Comparison of ENCODE assay signal across 24 cellular contexts in genomic region chr20:15582146-15582776, GRCh38.
"Had no signal": no experiment of that assay in that cellular context is flagged by ENCODE, and none has a peak within 500 bp of the region (broad histone marks: within the 10 kb centered on the region; RNA-seq: fewer than 3 reads in every experiment).

No MANE protein-coding gene starts in this region.

- H3K4me1 Mint-ChIP-seq: activated naive CD8-positive, alpha-beta T cell treated with anti-CD3 and anti-CD28 coated beads, Interleukin-2, amount 10 ng/mL, durations not matched to agents 7 days and 5 days; central memory CD8-positive, alpha-beta T cell; natural killer cell; stimulated activated memory B cell treated with anti-CD40 and anti-IgM and Interleukin-4, amounts not matched to agents 10 μg/mL and 1 μg/mL and 100 μg/mL, for 72 hours had no signal

- ATAC-seq: activated CD8-positive, alpha-beta T cell treated with anti-CD3 and anti-CD28 coated beads for 36 hours; gastroesophageal sphincter; heart left ventricle; natural killer cell; pancreas; stimulated activated memory B cell treated with anti-CD40 and anti-IgM and Interleukin-4, amounts not matched to agents 10 μg/mL and 1 μg/mL and 100 μg/mL, for 72 hours had no signal

- H3K27me3 Mint-ChIP-seq: activated CD8-positive, alpha-beta T cell treated with anti-CD3 and anti-CD28 coated beads for 36 hours; activated naive CD8-positive, alpha-beta T cell treated with anti-CD3 and anti-CD28 coated beads, Interleukin-2, amount 10 ng/mL, durations not matched to agents 7 days and 5 days; central memory CD8-positive, alpha-beta T cell had no signal

- H3K9me3 Mint-ChIP-seq: activated naive CD8-positive, alpha-beta T cell treated with anti-CD3 and anti-CD28 coated beads, Interleukin-2, amount 10 ng/mL, durations not matched to agents 7 days and 5 days; stimulated activated memory B cell treated with anti-CD40 and anti-IgM and Interleukin-4, amounts not matched to agents 10 μg/mL and 1 μg/mL and 100 μg/mL, for 72 hours had no signal

- H3K9me3 ChIP-seq: gastroesophageal sphincter, heart left ventricle, pancreas, sigmoid colon, spleen, thoracic aorta, upper lobe of left lung had no signal

- H3K27me3 ChIP-seq: brain microvascular endothelial cell, gastroesophageal sphincter, heart left ventricle, pancreas, sigmoid colon, spleen, upper lobe of left lung had no signal

- H3K36me3 Mint-ChIP-seq: activated naive CD8-positive, alpha-beta T cell treated with anti-CD3 and anti-CD28 coated beads, Interleukin-2, amount 10 ng/mL, durations not matched to agents 7 days and 5 days; natural killer cell; stimulated activated memory B cell treated with anti-CD40 and anti-IgM and Interleukin-4, amounts not matched to agents 10 μg/mL and 1 μg/mL and 100 μg/mL, for 72 hours had no signal

- H3K4me3 Mint-ChIP-seq: activated CD8-positive, alpha-beta T cell treated with anti-CD3 and anti-CD28 coated beads for 36 hours; activated naive CD8-positive, alpha-beta T cell treated with anti-CD3 and anti-CD28 coated beads, Interleukin-2, amount 10 ng/mL, durations not matched to agents 7 days and 5 days; central memory CD8-positive, alpha-beta T cell; natural killer cell; stimulated activated memory B cell treated with anti-CD40 and anti-IgM and Interleukin-4, amounts not matched to agents 10 μg/mL and 1 μg/mL and 100 μg/mL, for 72 hours had no signal

- H3K4me3 ChIP-seq: coronary artery, gastroesophageal sphincter, heart left ventricle, pancreas, sigmoid colon, spleen, thoracic aorta, upper lobe of left lung had no signal

- H3K36me3 ChIP-seq: brain microvascular endothelial cell, gastroesophageal sphincter, heart left ventricle, pancreas, sigmoid colon, spleen, thoracic aorta, upper lobe of left lung, WERI-Rb-1 had no signal

- H3K27ac Mint-ChIP-seq: activated CD8-positive, alpha-beta T cell treated with anti-CD3 and anti-CD28 coated beads for 36 hours; activated naive CD8-positive, alpha-beta T cell treated with anti-CD3 and anti-CD28 coated beads, Interleukin-2, amount 10 ng/mL, durations not matched to agents 7 days and 5 days; activated T-helper 2 cell treated with anti-CD3 and anti-CD28 coated beads, Interferon-gamma antibody, Interleukin-2, Interleukin-4, amounts not matched to agents 10 μg/mL and 5 μg/mL and 100 μg/mL, durations not matched to agents 14 hours and 24 hours and 36 hours; natural killer cell; stimulated activated memory B cell treated with anti-CD40 and anti-IgM and Interleukin-4, amounts not matched to agents 10 μg/mL and 1 μg/mL and 100 μg/mL, for 72 hours had no signal

- DNase-seq: activated CD4-positive, alpha-beta T cell treated with anti-CD3 and anti-CD28 coated beads for 4 hours; activated CD8-positive, alpha-beta T cell treated with anti-CD3 and anti-CD28 coated beads for 36 hours; activated naive CD4-positive, alpha-beta T cell treated with Interleukin-2 at 50 U/mL for 16 hours; activated naive CD8-positive, alpha-beta T cell treated with anti-CD3 and anti-CD28 coated beads, Interleukin-2, amount 10 ng/mL, durations not matched to agents 7 days and 5 days; activated T-cell treated with anti-CD3 and anti-CD28 coated beads, Interleukin-2, amount 50 U/mL, for 1 hour; brain microvascular endothelial cell; erythroblast; heart left ventricle; kidney glomerular epithelial cell; natural killer cell; pancreas; sigmoid colon; spleen; stimulated activated CD4-positive, alpha-beta T cell treated with anti-CD3 and anti-CD28 coated beads, Interleukin-4, amount 100 ng/mL, for 4 hours; SW 1271; T-helper 2 cell; upper lobe of left lung; WERI-Rb-1 had no signal
